In the genomic region with DNA sequence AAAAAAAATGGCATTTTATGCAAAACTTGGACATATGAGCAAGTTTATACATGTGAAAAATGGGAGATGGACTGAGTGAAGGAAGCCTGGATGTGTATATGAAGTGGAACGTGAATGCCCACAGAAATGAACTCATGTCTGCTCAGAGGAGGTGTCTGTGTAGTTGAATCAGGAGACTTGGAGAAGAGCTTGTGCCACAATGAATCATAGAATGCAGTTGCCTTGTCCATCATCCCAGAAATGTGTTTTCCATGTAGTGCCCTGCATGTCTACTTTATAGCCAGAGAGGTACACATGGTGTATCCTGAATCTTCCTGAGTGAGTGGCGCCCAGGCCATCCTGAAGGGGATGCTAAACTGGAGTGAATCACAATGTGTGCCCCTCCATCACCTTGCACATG, we compare ENCODE assay signal across 23 cellular contexts. TPM values are rescaled to one million over a fixed set of nuclear protein-coding genes. Genes with fewer than 3 reads are reported as not detected.
"Had no signal": no experiment of that assay in that cellular context is flagged by ENCODE, and none has a peak within 500 bp of the region (broad histone marks: within the 10 kb centered on the region; RNA-seq: fewer than 3 reads in every experiment).

No MANE protein-coding gene starts in this region.

- H3K27ac Mint-ChIP-seq: T-cell had no signal

- H3K4me3 Mint-ChIP-seq: T-cell had no signal

- DNase-seq: IMR-90; Kasumi-1; KG1; MV-4-11; NCI-H1048; NCI-H1694; NCI-H2029 treated with DMSO at 0.1 percent for 48 hours; NCI-H2107; NCI-H2171; NCI-H226; NCI-H446; NCI-H510A; NCI-H524 treated with DMSO at 0.1 percent for 48 hours; NK-92 treated with Interleukin-12 subunit alpha and Interleukin-12 subunit beta, amount 100 ng/mL, for 24 hours; SK-N-SH; SW 1271; T-cell had no signal

- ATAC-seq: HepG2, Panc1, PC-3, T-cell had no signal

- H3K9me3 Mint-ChIP-seq: T-cell had no signal

- H3K36me3 Mint-ChIP-seq: T-cell had no signal

RNA-seq across cellular contexts. Expression of a gene that starts 2.6 kb away (rescaled TPM):
- total RNA-seq: PC-3 had no signal

RNA-seq across cellular contexts. Expression of a gene that starts 11.1 kb away (rescaled TPM):
- total RNA-seq: HepG2, IMR-90, MCF 10A, OCI-LY7, PC-3, SK-MEL-5, T-cell had no signal
